In genomic region chr16:22356930-22357634, GRCh38 we compare ENCODE assay signal across 9 cellular contexts. TPM values are rescaled to one million over a fixed set of nuclear protein-coding genes. Genes with fewer than 3 reads are reported as not detected.
DNase-seq lines count a peak whose midpoint lies in the region; ATAC-seq and TF ChIP-seq lines count a peak whose summit lies in the region.
"Had no signal": no experiment of that assay in that cellular context is flagged by ENCODE, and none has a peak within 500 bp of the region (broad histone marks: within the 10 kb centered on the region; RNA-seq: fewer than 3 reads in every experiment).

No MANE protein-coding gene starts in this region.

- H3K23ac ChIP-seq in H9 (ENCODE audit: insufficient read length, low read depth, low read length), result no peak overlapping the region

- no peak overlapping the region for H4K8ac ChIP-seq in H9 (replicated peaks; ENCODE audit: insufficient read length, low read depth, low read length)

- peak in 1 of 2 donors; percentile 13 for DNase-seq in central memory CD8-positive, alpha-beta T cell (ENCODE audit: low spot score in 2 of 2)
- DNase-seq in right cardiac atrium (no peak), GM23248 (no peak), H9 (no peak), NCI-H1694 treated with DMSO at 0.1 percent for 48 hours (lab: John Stamatoyannopoulos, UW) (no peak)
- DNase-seq: SIG-M5 had no signal

- no peaks in the 10 kb centered on the region for H3K27me3 ChIP-seq in BLaER1 treated with 17β-estradiol and CSF1 and Interleukin-3, amounts not matched to agents 10 nM and 100 nM
- H3K27me3 ChIP-seq in right cardiac atrium (ENCODE audit: control insufficient read depth, insufficient read depth) (no peaks in the 10 kb centered on the region), GM23248 (replicated peaks; ENCODE audit: insufficient read depth) (no peaks in the 10 kb centered on the region), H9 (ENCODE audit: insufficient read depth, low read length) (no peaks in the 10 kb centered on the region)

- no peak overlapping the region for H3K56ac ChIP-seq in H9 (ENCODE audit: insufficient read length, low read depth, low read length)

- H3K9me3 ChIP-seq in BLaER1 treated with 17β-estradiol and CSF1 and Interleukin-3, amounts not matched to agents 10 nM and 100 nM (replicated peaks in 1 of 11), result peaks cover 0 to under 1% (median 0%) of the 10 kb centered on the region in 11 experiments; a peak in 1 of 22 replicates
- H3K9me3 ChIP-seq in right cardiac atrium (ENCODE audit: control insufficient read depth, low read length) (no peaks in the 10 kb centered on the region), GM23248 (ENCODE audit: low read depth) (no peaks in the 10 kb centered on the region), H9 (ENCODE audit: control insufficient read depth, low read depth, low read length) (no peaks in the 10 kb centered on the region)

- no peaks in the 10 kb centered on the region for H3K9me3 Mint-ChIP-seq in central memory CD8-positive, alpha-beta T cell
- H3K9me3 Mint-ChIP-seq in H9, result no peaks in the 10 kb centered on the region

- peak overlapping the region; percentile 93 for H3K27ac Mint-ChIP-seq in central memory CD8-positive, alpha-beta T cell (ENCODE audit: low read depth)
- H3K27ac Mint-ChIP-seq in H9, result no peak overlapping the region; a peak in 1 of 7 replicates

- H3K4me3 ChIP-seq in BLaER1 treated with 17β-estradiol and CSF1 and Interleukin-3, amounts not matched to agents 10 nM and 100 nM, result no peak overlapping the region
- H3K4me3 ChIP-seq in right cardiac atrium (ENCODE audit: low read length), result no peak overlapping the region
- H3K4me3 ChIP-seq in GM23248, result no peak overlapping the region

- peaks cover 18 to 54% (median 34%) of the 10 kb centered on the region in 10 experiments for H3K4me1 ChIP-seq in BLaER1 treated with 17β-estradiol and CSF1 and Interleukin-3, amounts not matched to agents 10 nM and 100 nM
- H3K4me1 ChIP-seq in right cardiac atrium (ENCODE audit: control insufficient read depth, insufficient read depth, low read length) (peaks cover 5% of the 10 kb centered on the region), GM23248 (ENCODE audit: insufficient read depth) (peaks cover 46% of the 10 kb centered on the region), H9 (ENCODE audit: insufficient read depth, low read length) (peaks cover 10% of the 10 kb centered on the region; the same call in 1 of the 2 replicates)

- no peak overlapping the region for H2BK120ac ChIP-seq in H9 (ENCODE audit: low read depth, low read length, poor library complexity, severe bottlenecking)

- no peak overlapping the region for H2BK12ac ChIP-seq in H9 (ENCODE audit: insufficient read length, low read depth, low read length)

- H2AFZ ChIP-seq in GM23248, result no peak overlapping the region
- no peak overlapping the region for H2AFZ ChIP-seq in H9 (ENCODE audit: low read length)

- H3T11ph ChIP-seq in H9 (ENCODE audit: low read length), result no peak overlapping the region

- no peak for TF ChIP-seq CTCF in H9 (conservative IDR thresholded peaks at IDR 0.05)

- no peaks in the 10 kb centered on the region for H3K79me1 ChIP-seq in H9 (ENCODE audit: insufficient read depth, low read depth, low read length, poor library complexity, severe bottlenecking)

- H3K14ac ChIP-seq in H9 (ENCODE audit: insufficient read depth, low read length), result no peak overlapping the region

- ATAC-seq in GM19351 (IDR thresholded peaks at IDR 0.05; ENCODE audit: unreplicated experiment) (peak; percentile 28), HG03439 (IDR thresholded peaks at IDR 0.05; ENCODE audit: unreplicated experiment) (peak; percentile 26), right cardiac atrium (no peak)
- peak; percentile 40 for ATAC-seq in central memory CD8-positive, alpha-beta T cell (replicated peaks; ENCODE audit: extremely low read depth, poor library complexity, severe bottlenecking)

- intact Hi-C loops in right cardiac atrium (cut with DNase I), result no loop called here

- peaks cover 14% of the 10 kb centered on the region for H3K36me3 Mint-ChIP-seq in central memory CD8-positive, alpha-beta T cell (ENCODE audit: insufficient read depth)
- H3K36me3 Mint-ChIP-seq in H9 (ENCODE audit: insufficient read depth in 1 of 3, low read depth in 3 of 3), result peaks cover 7 to 23% (median 21%) of the 10 kb centered on the region in 3 experiments; a peak in 6 of 7 replicates

- H2BK15ac ChIP-seq in H9 (ENCODE audit: low read depth, low read length), result no peak overlapping the region

- H3F3A ChIP-seq in GM23248 (ENCODE audit: insufficient read depth), result peaks cover 48% of the 10 kb centered on the region

- no peaks in the 10 kb centered on the region for H3K9me2 ChIP-seq in GM23248 (ENCODE audit: insufficient read depth)

- peak overlapping the region; percentile 40 for H3K4me3 Mint-ChIP-seq in central memory CD8-positive, alpha-beta T cell
- H3K4me3 Mint-ChIP-seq in H9, result no peak overlapping the region

- WGBS in right cardiac atrium, result 91% methylated on average over 7 of the region's 7 CpGs
- WGBS in GM23248 (ENCODE audit: low coverage in 1 of 2, low lambda C conversion rate in 2 of 2, missing lambda C conversion rate in 2 of 2), 2 experiments, result 98 to 99% methylated on average over 7 of the region's 7 CpGs
- WGBS in H9 (ENCODE audit: extremely low coverage, insufficient read length, low lambda C conversion rate), result no CpG with 5 or more reads among the region's 7 CpGs

- H3K27ac ChIP-seq in BLaER1 treated with 17β-estradiol and CSF1 and Interleukin-3, amounts not matched to agents 10 nM and 100 nM, result peak overlapping the region in 8 of 11 experiments; percentile 12 to 50 (median 44); a peak in 15 of 22 replicates
- H3K27ac ChIP-seq in right cardiac atrium (ENCODE audit: low read length), result no peak overlapping the region
- H3K27ac ChIP-seq in GM23248, result no peak overlapping the region
- H3K27ac ChIP-seq in H9 (ENCODE audit: insufficient read length, low read depth, low read length), result no peak overlapping the region

- H2AK5ac ChIP-seq in H9 (ENCODE audit: insufficient read length, low read length), result no peak overlapping the region

- no peak overlapping the region for H2BK5ac ChIP-seq in H9 (ENCODE audit: insufficient read length, low read length)

- in situ Hi-C loops in GM23248 (cut with MboI), result no loop called here

- H3K4me2 ChIP-seq in BLaER1 treated with 17β-estradiol and CSF1 and Interleukin-3, amounts not matched to agents 10 nM and 100 nM, result peak overlapping the region; percentile 39 to 73 (median 53)
- H3K4me2 ChIP-seq in GM23248 (ENCODE audit: unreplicated experiment) (no peak overlapping the region), H9 (ENCODE audit: insufficient read depth, insufficient read length, low read length) (no peak overlapping the region)

- H3K4ac ChIP-seq in H9 (ENCODE audit: low read depth, low read length), result no peak overlapping the region

- peaks cover 0 to 10% (median 0%) of the 10 kb centered on the region in 11 experiments; a peak in 4 of 22 replicates for H4K20me1 ChIP-seq in BLaER1 treated with 17β-estradiol and CSF1 and Interleukin-3, amounts not matched to agents 10 nM and 100 nM
- 0 out of 2 replicates have a peak, but pooled peaks cover 5% of the 10 kb centered on the region for H4K20me1 ChIP-seq in GM23248 (ENCODE audit: insufficient read depth)
- H4K20me1 ChIP-seq in H9 (ENCODE audit: control insufficient read depth, insufficient read depth, insufficient read length), result no peaks in the 10 kb centered on the region

- H4K5ac ChIP-seq in H9 (ENCODE audit: insufficient read length, low read depth, low read length), result no peak overlapping the region

- H3K79me2 ChIP-seq in GM23248 (ENCODE audit: insufficient read depth) (peaks cover 90% of the 10 kb centered on the region), H9 (ENCODE audit: insufficient read depth, low read length) (0 out of 2 replicates have a peak, but pooled peaks cover 2% of the 10 kb centered on the region)

- H3K27me3 Mint-ChIP-seq in central memory CD8-positive, alpha-beta T cell, result no peaks in the 10 kb centered on the region
- no peaks in the 10 kb centered on the region for H3K27me3 Mint-ChIP-seq in H9 (ENCODE audit: low read depth)

- H2BK20ac ChIP-seq in H9 (ENCODE audit: low read depth, low read length, poor library complexity, severe bottlenecking), result no peak overlapping the region

- no peak overlapping the region for H4K91ac ChIP-seq in H9 (ENCODE audit: insufficient read length, low read depth, low read length)

- no peak overlapping the region for H3K18ac ChIP-seq in H9 (ENCODE audit: insufficient read length, low read depth, low read length)

- no peak overlapping the region; a peak in 1 of 22 replicates for H3K9ac ChIP-seq in BLaER1 treated with 17β-estradiol and CSF1 and Interleukin-3, amounts not matched to agents 10 nM and 100 nM
- H3K9ac ChIP-seq in GM23248 (no peak overlapping the region), H9 (ENCODE audit: extremely low read depth, insufficient read length, low read length) (no peak overlapping the region)

- H3K23me2 ChIP-seq in H9 (ENCODE audit: insufficient read length, low read depth, low read length, poor library complexity, severe bottlenecking), result no peaks in the 10 kb centered on the region

- H3K36me3 ChIP-seq in BLaER1 treated with 17β-estradiol and CSF1 and Interleukin-3, amounts not matched to agents 10 nM and 100 nM, result peaks cover 0 to 45% (median 23%) of the 10 kb centered on the region in 11 experiments; a peak in 16 of 22 replicates
- H3K36me3 ChIP-seq in GM23248 (ENCODE audit: low read depth), result peaks cover 24% of the 10 kb centered on the region

- H3K4me1 Mint-ChIP-seq in central memory CD8-positive, alpha-beta T cell, result peaks cover 50% of the 10 kb centered on the region
- peaks cover 24 to 35% of the 10 kb centered on the region in 2 experiments for H3K4me1 Mint-ChIP-seq in H9

RNA-seq across cellular contexts. Expression of gene CDR2, which starts 17.3 kb away (rescaled TPM):
- total RNA-seq in right cardiac atrium, result 10 to 100 TPM in 1 of 4 donors, 1 to 10 TPM in 3; 9.4 to 19.2 (median 9.8) TPM
- 7.2 TPM for polyA plus RNA-seq in right cardiac atrium
- 36.0 and 45.6 TPM in 2 replicates for total RNA-seq in GM23248 (2014; rRNA removed; shearing (Covaris generic))
- polyA plus RNA-seq in GM23248 (2016; fragmentation: Nextera tagmentation; extraction: Ambion mirVana), result 25.1 and 26.7 TPM in 2 replicates
- total RNA-seq in H9 (2021), result 33.4 and 33.8 TPM in 2 replicates

RNA-seq across cellular contexts. Expression of gene POLR3E, which starts 59.9 kb away (rescaled TPM):
- total RNA-seq in right cardiac atrium (10 to 100 TPM; 27.9 to 33.5 (median 33.0) TPM), H9 (2021) (101 and 103 TPM in 2 replicates)
- polyA plus RNA-seq in right cardiac atrium (15.4 TPM), GM23248 (2016; fragmentation: Nextera tagmentation; extraction: Ambion mirVana) (12.4 and 14.0 TPM in 2 replicates)
- 20.8 and 27.1 TPM in 2 replicates for total RNA-seq in GM23248 (2014; rRNA removed; shearing (Covaris generic))

Comparison
In these comparisons a context has a peak if more than half of its experiments do, and no peak if none do; other contexts are left out.
1. H3K27ac ChIP-seq: peak in BLaER1 treated with 17β-estradiol and CSF1 and Interleukin-3, amounts not matched to agents 10 nM and 100 nM (8 of 11); none in right cardiac atrium (single experiment), GM23248 (single experiment) and H9 (single experiment).
2. H3K4me2 ChIP-seq: peak in BLaER1 treated with 17β-estradiol and CSF1 and Interleukin-3, amounts not matched to agents 10 nM and 100 nM (11 of 11); none in GM23248 (single experiment) and H9 (single experiment).
3. ATAC-seq: peak in GM19351 (single experiment), HG03439 (single experiment) and central memory CD8-positive, alpha-beta T cell (single experiment); none in right cardiac atrium (0 of 2).